In the genomic region with DNA sequence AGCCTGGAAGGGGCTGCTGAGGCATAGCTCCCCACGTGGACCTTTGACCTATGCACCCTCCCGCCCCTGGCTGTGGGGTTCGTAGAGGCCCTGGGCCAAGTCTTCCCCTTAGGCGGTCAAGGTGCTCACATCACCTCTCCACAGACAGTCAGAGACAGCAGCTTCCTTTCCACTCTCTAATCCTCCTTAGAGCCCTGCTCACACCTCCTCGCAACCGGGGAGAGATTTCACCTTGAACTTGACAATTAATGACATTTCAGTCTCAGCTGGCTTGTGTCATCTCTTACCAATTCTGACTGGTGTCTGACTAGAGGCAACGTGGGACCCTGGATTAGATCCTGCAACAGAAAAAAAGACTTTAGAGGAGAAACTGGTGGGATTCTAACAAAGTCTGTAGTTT, we compare ENCODE assay signal across 1 cellular context.
TF ChIP-seq lines count a peak whose summit lies in the region.

No MANE protein-coding gene starts in this region.

TF ChIP-seq in neural cell, 6 proteins besides CTCF, POLR2A, EP300 and RAD21 (continued from another document):
- TF ChIP-seq EZH2 (IDR thresholded peaks at IDR 0.05; ENCODE audit: borderline replicate concordance, insufficient read depth, low read length, poor library complexity, severe bottlenecking) = no peak
